In the genomic region with DNA sequence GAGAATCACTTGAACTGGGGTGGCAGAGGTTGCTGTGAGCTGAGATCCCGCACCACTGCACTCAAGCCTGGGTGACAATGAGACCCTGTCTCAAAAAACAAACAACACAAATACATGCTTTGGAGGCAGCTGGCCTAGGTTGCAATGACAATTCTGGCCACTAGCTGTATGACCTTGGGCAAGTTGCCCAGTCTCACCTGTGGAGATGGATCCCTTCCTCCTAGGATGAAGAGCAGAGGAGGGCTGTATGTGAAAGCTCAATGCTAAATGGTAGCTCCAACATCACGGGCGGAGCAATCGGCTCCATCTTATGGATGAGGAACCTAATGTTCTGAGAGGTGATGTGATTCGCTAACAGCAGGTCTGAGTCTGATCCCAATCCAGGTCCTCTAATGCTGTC, we compare ENCODE assay signal across 10 cellular contexts. TPM values are rescaled to one million over a fixed set of nuclear protein-coding genes. Genes with fewer than 3 reads are reported as not detected.
A peak's percentile ranks its signal among the peaks of the same experiment; 100 is the strongest.
DNase-seq lines count a peak whose midpoint lies in the region; ATAC-seq and TF ChIP-seq lines count a peak whose summit lies in the region.
"Had no signal": no experiment of that assay in that cellular context is flagged by ENCODE, and none has a peak within 500 bp of the region (broad histone marks: within the 10 kb centered on the region; RNA-seq: fewer than 3 reads in every experiment).

No MANE protein-coding gene starts in this region.

- TF ChIP-seq POLR2A in tibial nerve (IDR thresholded peaks at IDR 0.05): no peak

- DNase-seq in DMS153 treated with DMSO at 0.1 percent for 48 hours (lab: John Stamatoyannopoulos, UW; ENCODE audit: unreplicated experiment) (peak; percentile 18), DMS153 (lab: John Stamatoyannopoulos, UW) (no peak), LNCaP clone FGC (ENCODE audit: low read depth) (peak; percentile 15), cerebellar cortex (ENCODE audit: low spot score) (peak; percentile 50), osteoblast (ENCODE audit: insufficient read length, low spot score, missing footprints) (peak; percentile 41), tibial nerve (ENCODE audit: low spot score in 2 of 2) (no peak), hepatic stellate cell (ENCODE audit: low spot score) (no peak)

- no peak overlapping the region for H3K27ac ChIP-seq in osteoblast (ENCODE audit: low read depth, low read length)
- H3K27ac ChIP-seq in tibial nerve: no peak overlapping the region

- no peaks in the 10 kb centered on the region for H3K36me3 ChIP-seq in osteoblast (ENCODE audit: insufficient read depth, low read length)
- H3K36me3 ChIP-seq in tibial nerve: no peaks in the 10 kb centered on the region

- ATAC-seq in GM18517 (IDR thresholded peaks at IDR 0.05; ENCODE audit: unreplicated experiment): no peak
- ATAC-seq: natural killer cell treated with Interleukin-12 subunit alpha and Interleukin-12 subunit beta and Interleukin-15 and Interleukin-18, amount 100 ng/mL, for 72 hours had no signal

- no peaks in the 10 kb centered on the region for H3K27me3 ChIP-seq in osteoblast (ENCODE audit: insufficient read depth, low read length)
- no peaks in the 10 kb centered on the region for H3K27me3 ChIP-seq in tibial nerve

- H4K20me1 ChIP-seq in osteoblast (ENCODE audit: insufficient read depth, low read length): no peaks in the 10 kb centered on the region

- H3K4me3 ChIP-seq in LNCaP clone FGC (ENCODE audit: low read depth, low read length) (no peak overlapping the region), osteoblast (ENCODE audit: insufficient read depth, low read length) (no peak overlapping the region), tibial nerve (no peak overlapping the region)

- H3K4me2 ChIP-seq in osteoblast (ENCODE audit: insufficient read depth, low read length): no peak overlapping the region

- WGBS in tibial nerve, 2 donors: 94 to 95% methylated on average over 5 of the region's 5 CpGs

- H3K4me1 ChIP-seq in osteoblast (ENCODE audit: insufficient read depth, low read length) (peaks cover 10% of the 10 kb centered on the region), tibial nerve (peaks cover 0 to 26% (median 0%) of the 10 kb centered on the region in 4 donors)

- H3K79me2 ChIP-seq in osteoblast (ENCODE audit: insufficient read depth, low read length): no peaks in the 10 kb centered on the region

- no peak for TF ChIP-seq EP300 in tibial nerve (IDR thresholded peaks at IDR 0.05)

- no peak overlapping the region for H2AFZ ChIP-seq in osteoblast (ENCODE audit: low read length)

- H3K9me3 ChIP-seq in osteoblast (ENCODE audit: low read depth, low read length): no peaks in the 10 kb centered on the region
- H3K9me3 ChIP-seq in tibial nerve: no peaks in the 10 kb centered on the region

- peak; percentile 66 for TF ChIP-seq CTCF in LNCaP clone FGC (IDR thresholded peaks at IDR 0.05; ENCODE audit: control insufficient read depth, extremely low read depth, insufficient read depth)
- peak; percentile 33 for TF ChIP-seq CTCF in osteoblast (IDR thresholded peaks at IDR 0.05; ENCODE audit: extremely low read depth, low read depth, low read length)
- peak in 1 of 5 experiments; percentile 13 for TF ChIP-seq CTCF in tibial nerve (IDR thresholded peaks at IDR 0.05)

RNA-seq across cellular contexts. Expression of a gene that starts 20.6 kb away (rescaled TPM):
- total RNA-seq in osteoblast (4.0 and 9.1 TPM in 2 replicates), tibial nerve (1 to 10 TPM in 2 of 4 donors, under 1 TPM in 2; 0.30 to 2.2 (median 0.96) TPM)
- total RNA-seq: endothelial cell of umbilical vein; natural killer cell treated with Interleukin-12 subunit alpha and Interleukin-12 subunit beta and Interleukin-15 and Interleukin-18, amount 100 ng/mL, for 72 hours had no signal

RNA-seq across cellular contexts. Expression of a gene that starts 27.5 kb away (rescaled TPM):
- under 0.01 and 0.29 TPM in 2 replicates for total RNA-seq in osteoblast
- total RNA-seq in tibial nerve: not detected
- total RNA-seq: endothelial cell of umbilical vein; natural killer cell treated with Interleukin-12 subunit alpha and Interleukin-12 subunit beta and Interleukin-15 and Interleukin-18, amount 100 ng/mL, for 72 hours had no signal

RNA-seq across cellular contexts. Expression of a gene that starts 38.4 kb away (rescaled TPM):
- 273 and 932 TPM in 2 replicates for total RNA-seq in osteoblast
- total RNA-seq in tibial nerve: 100 to 1,000 TPM in 1 of 4 donors, 10 to 100 TPM in 1, 1 to 10 TPM in 1, not detected in 1; 5.0 to 150 (median 18.8) TPM
- total RNA-seq: endothelial cell of umbilical vein had no signal

Comparison
In these comparisons a context has a peak if more than half of its experiments do, and no peak if none do; other contexts are left out.
1. DNase-seq: peak in DMS153 treated with DMSO at 0.1 percent for 48 hours (single experiment), LNCaP clone FGC (single experiment), cerebellar cortex (single experiment) and osteoblast (single experiment); none in DMS153 (single experiment), tibial nerve (0 of 2) and hepatic stellate cell (single experiment).